11 cellular contexts compared by ENCODE assay signal in genomic region chrX:11531226-11531625, GRCh38.
DNase-seq lines count a peak whose midpoint lies in the region; ATAC-seq, FAIRE-seq and TF ChIP-seq lines count a peak whose summit lies in the region.
"Had no signal": no experiment of that assay in that cellular context is flagged by ENCODE, and none has a peak within 500 bp of the region (broad histone marks: within the 10 kb centered on the region; RNA-seq: fewer than 3 reads in every experiment).

No MANE protein-coding gene starts in this region.

- H3K4me3 ChIP-seq in KMS-11 (IDR thresholded peaks at IDR 0.05; ENCODE audit: insufficient read depth, low read depth, low read length) (no peak overlapping the region), K562 (no peak overlapping the region), lower lobe of right lung (no peak overlapping the region)

- 0% methylated on average over 1 of the region's 1 CpG for WGBS in K562 (ENCODE audit: insufficient coverage, low coverage, missing lambda C conversion rate)

- TF ChIP-seq RAD21 in K562 (CRISPR knock-in tag; conservative IDR thresholded peaks at IDR 0.05 in 1 of 2, IDR thresholded peaks at IDR 0.05 in 1 of 2), result peak; percentile 80 to 86

- H3K9ac ChIP-seq in KMS-11 (no peak overlapping the region), K562 (ENCODE audit: insufficient read depth in 1 of 2, low read depth in 2 of 2, low read length in 2 of 2) (no peak overlapping the region)

- H3K9me3 ChIP-seq in K562 (replicated peaks; ENCODE audit: control insufficient read depth, insufficient read depth, low read depth, low read length) (no peaks in the 10 kb centered on the region), lower lobe of right lung (no peaks in the 10 kb centered on the region)

- in situ Hi-C loops in K562 (cut with MboI), result loop anchor here (5.0 to 25.0 kb wide), 3 partner anchors 236 to 1344 kb away; no protein-coding TSS in a partner anchor

- CTCF ChIA-PET in K562 (lab: Yijun Ruan, JAX; ENCODE audit: low intra/inter-chr PET ratio), result interaction anchor here (1.0 to 6.3 kb wide), 5 partner anchors 149 to 1341 kb away, joined by 3 to 91 read pairs (median 5); no protein-coding TSS in a partner anchor

- TF ChIP-seq EP300 in K562 (IDR thresholded peaks at IDR 0.05; ENCODE audit: low read length), result no peak

- DNase-seq in AG20443 (ENCODE audit: low spot score), result peak; percentile 6
- DNase-seq in K562 (ENCODE audit: extremely low read depth in 1 of 4, low spot score in 3 of 4), result peak in 3 of 4 experiments; percentile 15 to 44 (median 34)
- peak; percentile 1 for DNase-seq in midbrain (lab: John Stamatoyannopoulos, UW)
- DNase-seq in NCI-H187 (lab: John Stamatoyannopoulos, UW), result no peak
- no peak for DNase-seq in lower lobe of right lung
- no peak for DNase-seq in NOMO-1 treated with DMSO at 0.1 percent for 48 hours (lab: John Stamatoyannopoulos, UW; ENCODE audit: unreplicated experiment)
- DNase-seq: activated CD8-positive, alpha-beta memory T cell treated with anti-CD3 and anti-CD28 coated beads, Interleukin-2, amount 50 U/mL, for 4 hours; NCI-H146 had no signal

- H3K4me2 ChIP-seq in KMS-11 (no peak overlapping the region), K562 (ENCODE audit: insufficient read depth, low read length) (no peak overlapping the region)

- BruUV-seq in K562 (replicated peaks; lab: Mats Ljungman, UMichigan), result no TSS peak

- no peaks in the 10 kb centered on the region for H3K9me1 ChIP-seq in K562 (ENCODE audit: control insufficient read depth, insufficient read depth, low read length)

- H4K20me1 ChIP-seq in KMS-11 (ENCODE audit: insufficient read depth) (no peaks in the 10 kb centered on the region), K562 (replicated peaks; ENCODE audit: control insufficient read depth, insufficient read depth, low read length) (no peaks in the 10 kb centered on the region)

- TF ChIP-seq POLR2A in K562 (conservative IDR thresholded peaks at IDR 0.05), result no peak

- peaks cover 11% of the 10 kb centered on the region for H3K4me1 ChIP-seq in KMS-11 (ENCODE audit: low read depth, poor library complexity, severe bottlenecking)
- H3K4me1 ChIP-seq in K562 (replicated peaks in 1 of 2; ENCODE audit: control insufficient read depth in 2 of 2, insufficient read depth in 2 of 2, low read length in 2 of 2), result peaks cover 0 to 20% of the 10 kb centered on the region in 2 experiments; a peak in 2 of 5 replicates
- no peaks in the 10 kb centered on the region for H3K4me1 ChIP-seq in lower lobe of right lung

- H3K27ac ChIP-seq in KMS-11, result no peak overlapping the region
- H3K27ac ChIP-seq in K562 (ENCODE audit: extremely low read depth, low read depth, low read length), result no peak overlapping the region
- H3K27ac ChIP-seq in lower lobe of right lung, result no peak overlapping the region

- peak; percentile 60 for TF ChIP-seq CTCF in KMS-11 (conservative IDR thresholded peaks at IDR 0.05; ENCODE audit: low read depth, low read length)
- peak; percentile 42 to 70 (median 49); a peak in 4 of 6 replicates for TF ChIP-seq CTCF in K562 (IDR thresholded peaks at IDR 0.05 in 2 of 3, conservative IDR thresholded peaks at IDR 0.05 in 1 of 3; ENCODE audit: insufficient read depth in 2 of 3, low read depth in 1 of 3, low read length in 3 of 3)
- TF ChIP-seq CTCF in lower lobe of right lung (IDR thresholded peaks at IDR 0.05), result no peak

- H3K27me3 ChIP-seq in KMS-11 (ENCODE audit: insufficient read depth, low read depth), result no peaks in the 10 kb centered on the region
- H3K27me3 ChIP-seq in K562 (ENCODE audit: control insufficient read depth in 2 of 2, insufficient read depth in 2 of 2, low read length in 2 of 2), result no peaks in the 10 kb centered on the region
- no peaks in the 10 kb centered on the region for H3K27me3 ChIP-seq in lower lobe of right lung (ENCODE audit: low read depth)

- peak; percentile 71 for ATAC-seq in K562
- no peak for ATAC-seq in lower lobe of right lung
- ATAC-seq in GM19463 (IDR thresholded peaks at IDR 0.05; ENCODE audit: unreplicated experiment), result no peak
- ATAC-seq: stimulated activated memory B cell treated with anti-CD40 and anti-IgM and Interleukin-4, amounts not matched to agents 10 μg/mL and 1 μg/mL and 100 μg/mL, for 72 hours had no signal

- H3K36me3 ChIP-seq in KMS-11 (ENCODE audit: insufficient read depth) (no peaks in the 10 kb centered on the region), K562 (ENCODE audit: control insufficient read depth, insufficient read depth, low read length) (no peaks in the 10 kb centered on the region), lower lobe of right lung (no peaks in the 10 kb centered on the region)

- peak; percentile 49 for FAIRE-seq in K562 (lab: Jason Lieb, UNC)

- H3K79me2 ChIP-seq in KMS-11 (ENCODE audit: insufficient read depth, low read depth) (no peaks in the 10 kb centered on the region), K562 (ENCODE audit: control insufficient read depth, insufficient read depth, low read length) (no peaks in the 10 kb centered on the region)

- H2AFZ ChIP-seq in KMS-11 (ENCODE audit: low read depth) (no peak overlapping the region), K562 (ENCODE audit: low read depth, low read length) (no peak overlapping the region)

- POLR2A ChIA-PET in K562 (lab: Yijun Ruan, JAX), result interaction anchor here (0.5 kb wide), 1 partner anchor 386 kb away, joined by 3 read pairs; no protein-coding TSS in a partner anchor

- intact Hi-C loops in K562 (cut with micrococcal nuclease), result loop anchor here (1.0 to 10.0 kb wide), 7 partner anchors 71 to 1342 kb away; partner anchors contain the start of gene MSL3
- intact Hi-C loops in lower lobe of right lung (cut with DNase I), result no loop called here

TF ChIP-seq in K562, 482 proteins besides CTCF, POLR2A, EP300 and RAD21 (continues in another document):
- TF ChIP-seq, protein P1, sequence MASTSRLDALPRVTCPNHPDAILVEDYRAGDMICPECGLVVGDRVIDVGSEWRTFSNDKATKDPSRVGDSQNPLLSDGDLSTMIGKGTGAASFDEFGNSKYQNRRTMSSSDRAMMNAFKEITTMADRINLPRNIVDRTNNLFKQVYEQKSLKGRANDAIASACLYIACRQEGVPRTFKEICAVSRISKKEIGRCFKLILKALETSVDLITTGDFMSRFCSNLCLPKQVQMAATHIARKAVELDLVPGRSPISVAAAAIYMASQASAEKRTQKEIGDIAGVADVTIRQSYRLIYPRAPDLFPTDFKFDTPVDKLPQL (IDR thresholded peaks at IDR 0.05; ENCODE audit: extremely low read depth, insufficient read length), result no peak
- TF ChIP-seq ZNF395 (CRISPR knock-in tag; IDR thresholded peaks at IDR 0.05) (no peak), DEAF1 (CRISPR knock-in tag; IDR thresholded peaks at IDR 0.05) (peak; percentile 59), E2F5 (CRISPR knock-in tag; IDR thresholded peaks at IDR 0.05) (no peak), BCL6 (CRISPR knock-in tag; IDR thresholded peaks at IDR 0.05) (no peak), EGR1 (conservative IDR thresholded peaks at IDR 0.05) (peak; percentile 77), SMC3 (conservative IDR thresholded peaks at IDR 0.05; ENCODE audit: insufficient read depth, low read depth, low read length) (peak; percentile 53), ARID2 (IDR thresholded peaks at IDR 0.05) (0 out of 2 replicates have a peak, but pooled peaks have one; percentile 15), NCOA2 (IDR thresholded peaks at IDR 0.05; ENCODE audit: partially characterized antibody in 2 of 2) (peak in 1 of 2 experiments; percentile 15)
- TF ChIP-seq, protein P2, sequence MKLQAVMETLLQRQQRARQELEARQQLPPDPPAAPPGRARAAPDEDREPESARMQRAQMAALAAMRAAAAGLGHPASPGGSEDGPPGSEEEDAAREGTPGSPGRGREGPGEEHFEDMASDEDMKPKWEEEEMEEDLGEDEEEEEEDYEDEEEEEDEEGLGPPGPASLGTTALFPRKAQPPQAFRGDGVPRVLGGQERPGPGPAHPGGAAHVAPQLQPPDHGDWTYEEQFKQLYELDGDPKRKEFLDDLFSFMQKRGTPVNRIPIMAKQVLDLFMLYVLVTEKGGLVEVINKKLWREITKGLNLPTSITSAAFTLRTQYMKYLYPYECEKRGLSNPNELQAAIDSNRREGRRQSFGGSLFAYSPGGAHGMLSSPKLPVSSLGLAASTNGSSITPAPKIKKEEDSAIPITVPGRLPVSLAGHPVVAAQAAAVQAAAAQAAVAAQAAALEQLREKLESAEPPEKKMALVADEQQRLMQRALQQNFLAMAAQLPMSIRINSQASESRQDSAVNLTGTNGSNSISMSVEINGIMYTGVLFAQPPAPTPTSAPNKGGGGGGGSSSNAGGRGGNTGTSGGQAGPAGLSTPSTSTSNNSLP (IDR thresholded peaks at IDR 0.05; ENCODE audit: borderline replicate concordance, low read depth, low read length), result peak; percentile 28; the same call in 1 of the 2 replicates

Comparison
In these comparisons a context has a peak if more than half of its experiments do, and no peak if none do; other contexts are left out.
1. DNase-seq: peak in AG20443 (single experiment), K562 (3 of 4) and midbrain (single experiment); none in NCI-H187 (0 of 2), lower lobe of right lung (single experiment) and NOMO-1 treated with DMSO at 0.1 percent for 48 hours (single experiment).